In the genomic region with DNA sequence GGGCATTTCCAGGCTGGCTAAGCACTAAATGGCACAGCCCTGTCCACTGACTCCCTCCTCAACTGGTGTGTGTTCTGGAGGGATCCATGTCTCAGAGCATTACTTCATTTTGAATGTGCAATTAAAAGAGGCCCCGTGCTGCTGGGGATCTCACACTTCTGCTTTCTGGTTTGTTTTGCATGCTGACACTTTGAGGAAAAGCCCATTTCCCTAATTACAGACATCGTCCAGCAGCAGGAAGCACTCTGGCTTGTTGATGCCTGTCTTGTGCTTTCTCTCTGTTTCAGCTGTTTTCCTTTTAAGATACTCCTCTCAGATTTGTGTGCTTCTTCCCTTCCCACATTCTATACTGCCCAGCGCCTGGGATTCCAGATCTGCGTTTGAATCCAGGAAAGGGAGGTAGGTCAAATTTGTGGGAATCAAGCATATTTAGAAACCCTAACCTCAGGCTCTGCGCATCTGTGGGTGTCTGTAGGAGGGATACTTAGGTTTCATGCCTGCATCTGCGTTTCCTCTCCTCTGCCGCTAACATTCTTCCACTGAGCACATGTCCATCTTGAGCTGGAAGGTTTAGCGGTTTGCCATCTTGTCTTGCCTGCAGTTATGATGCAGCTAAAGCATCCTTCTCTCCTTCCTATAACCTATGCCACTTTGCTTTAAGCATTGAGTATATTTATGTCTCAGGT, we compare ENCODE assay signal across 8 cellular contexts.
DNase-seq lines count a peak whose midpoint lies in the region; ATAC-seq lines count a peak whose summit lies in the region.

No MANE protein-coding gene starts in this region.

- no peaks in the 10 kb centered on the region for H3K4me1 ChIP-seq in mucosa of rectum (ENCODE audit: control insufficient read depth in 2 of 2, insufficient read depth in 2 of 2, low read length in 2 of 2)

- no peaks in the 10 kb centered on the region for H3K27me3 ChIP-seq in mucosa of rectum (ENCODE audit: control insufficient read depth in 2 of 2, insufficient read depth in 2 of 2, low read length in 2 of 2)

- peak overlapping the region in 1 of 2 donors; percentile 64 for H3K27ac ChIP-seq in mucosa of rectum (ENCODE audit: low read depth in 2 of 2, low read length in 2 of 2)

- peaks cover 0 to 7% of the 10 kb centered on the region in 2 donors for H3K36me3 ChIP-seq in mucosa of rectum (ENCODE audit: control insufficient read depth in 2 of 2, insufficient read depth in 2 of 2, low read length in 2 of 2)

- peak overlapping the region; percentile 15 to 39 for H3K4me3 ChIP-seq in mucosa of rectum (ENCODE audit: low read length in 2 of 2)

- H3K9ac ChIP-seq in mucosa of rectum (ENCODE audit: low read depth in 1 of 2, low read length in 2 of 2) = no peak overlapping the region

- no peaks in the 10 kb centered on the region for H3K9me3 ChIP-seq in mucosa of rectum (ENCODE audit: control insufficient read depth in 2 of 2, low read length in 2 of 2)

- peak; percentile 86 for DNase-seq in NOMO-1 treated with DMSO at 0.1 percent for 48 hours (lab: John Stamatoyannopoulos, UW; ENCODE audit: unreplicated experiment)
- no peak for DNase-seq in putamen (ENCODE audit: low spot score)
- no peak for DNase-seq in epidermal melanocyte (ENCODE audit: insufficient read length, low spot score)
- DNase-seq in DMS153 (lab: John Stamatoyannopoulos, UW) = no peak
- DNase-seq in COLO829 (ENCODE audit: low spot score) = no peak

- ATAC-seq in GM19035 (IDR thresholded peaks at IDR 0.05; ENCODE audit: unreplicated experiment) (peak; percentile 67), HG02852 (IDR thresholded peaks at IDR 0.05; ENCODE audit: unreplicated experiment) (peak; percentile 62)
